Comparison of ENCODE assay signal across 14 cellular contexts in the genomic region with DNA sequence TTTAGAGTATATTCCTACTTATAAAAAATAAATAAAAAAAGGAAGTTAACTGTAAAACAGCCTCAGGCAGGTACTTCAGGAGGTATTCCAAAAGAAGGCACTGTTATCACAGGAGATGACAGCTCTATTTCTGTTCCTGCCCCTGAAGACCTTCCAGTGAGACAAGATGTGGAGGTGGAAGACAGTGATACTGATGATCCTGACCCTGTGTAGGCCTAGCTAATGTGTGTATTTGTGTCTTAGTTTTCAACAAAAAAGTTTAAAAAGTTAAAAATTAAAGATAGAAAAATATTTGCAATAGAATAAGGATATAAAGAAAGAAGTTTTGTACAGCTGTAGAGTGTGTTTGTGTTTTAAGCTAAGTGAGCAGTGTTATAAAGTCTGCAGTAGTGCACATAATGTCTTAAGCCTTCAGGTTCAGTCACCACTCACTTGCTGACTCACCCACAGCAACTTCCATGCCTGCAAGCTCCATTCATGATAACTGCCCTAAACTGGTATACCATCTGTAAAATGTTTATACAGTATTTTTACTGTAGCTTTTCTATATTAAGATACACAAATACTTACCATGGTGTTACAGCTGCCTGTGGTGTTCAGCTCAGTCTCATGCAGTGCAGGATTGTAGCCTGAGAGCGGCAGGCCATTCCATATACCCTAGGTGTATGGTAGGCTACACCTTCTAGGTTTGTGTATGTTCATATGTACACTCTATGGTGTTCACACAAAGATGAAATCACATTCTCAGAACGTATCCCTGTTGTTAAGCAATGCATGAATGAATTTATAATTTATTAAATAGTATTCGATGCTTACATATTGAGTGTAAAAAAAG.
DNase-seq lines count a peak whose midpoint lies in the region; ATAC-seq and TF ChIP-seq lines count a peak whose summit lies in the region.
"Had no signal": no experiment of that assay in that cellular context is flagged by ENCODE, and none has a peak within 500 bp of the region (broad histone marks: within the 10 kb centered on the region; RNA-seq: fewer than 3 reads in every experiment).

No MANE protein-coding gene starts in this region.

- H3K4me1 ChIP-seq in GM23338 (ENCODE audit: insufficient read depth) (peaks cover 13% of the 10 kb centered on the region; the same call in 1 of the 2 replicates), RWPE2 (ENCODE audit: insufficient read depth, poor library complexity, severe bottlenecking) (peaks cover 23% of the 10 kb centered on the region), psoas muscle (peaks cover 29% of the 10 kb centered on the region), vagina (peaks cover 14% of the 10 kb centered on the region)

- no peaks in the 10 kb centered on the region for H3F3A ChIP-seq in GM23338 (replicated peaks; ENCODE audit: low read depth)

- TF ChIP-seq CTCF in GM23338 (conservative IDR thresholded peaks at IDR 0.05; ENCODE audit: low read depth in 2 of 2) (no peak), RWPE2 (IDR thresholded peaks at IDR 0.05; ENCODE audit: poor library complexity, severe bottlenecking) (no peak), psoas muscle (IDR thresholded peaks at IDR 0.05) (no peak), vagina (IDR thresholded peaks at IDR 0.05) (no peak)

- H2AFZ ChIP-seq in GM23338, result no peak overlapping the region

- no peaks in the 10 kb centered on the region for H4K20me1 ChIP-seq in GM23338 (replicated peaks; ENCODE audit: insufficient read depth)

- peak overlapping the region; percentile 28; the same call in 1 of the 2 replicates for H3K27ac Mint-ChIP-seq in GM23338
- H3K27ac Mint-ChIP-seq: effector memory CD8-positive, alpha-beta T cell had no signal

- H3K9me3 Mint-ChIP-seq in GM23338, result no peaks in the 10 kb centered on the region
- H3K9me3 Mint-ChIP-seq: effector memory CD8-positive, alpha-beta T cell had no signal

- H3K4me1 Mint-ChIP-seq in GM23338, result peaks cover 26% of the 10 kb centered on the region

- H3K27me3 ChIP-seq in GM23338 (ENCODE audit: insufficient read depth) (no peaks in the 10 kb centered on the region), RWPE2 (ENCODE audit: insufficient read depth, poor library complexity, severe bottlenecking) (no peaks in the 10 kb centered on the region), psoas muscle (ENCODE audit: insufficient read depth in 3 of 3, low read length in 2 of 3) (no peaks in the 10 kb centered on the region), vagina (no peaks in the 10 kb centered on the region), H7 (ENCODE audit: control insufficient read depth, insufficient read depth, low read length) (no peaks in the 10 kb centered on the region)

- 87 to 90% (median 90%) methylated on average over 3 of the region's 3 CpGs for WGBS in psoas muscle, 3 donors

- H3K4me2 ChIP-seq in GM23338, result no peak overlapping the region

- H3K36me3 Mint-ChIP-seq in GM23338 (ENCODE audit: low read depth), result no peaks in the 10 kb centered on the region; the same call in 2 of the 3 replicates

- no peak for TF ChIP-seq POLR2A in vagina (IDR thresholded peaks at IDR 0.05)

- H3K4me3 ChIP-seq in GM23338, result no peak overlapping the region
- no peak overlapping the region for H3K4me3 ChIP-seq in RWPE2 (ENCODE audit: severe bottlenecking)
- H3K4me3 ChIP-seq in psoas muscle, result no peak overlapping the region
- H3K4me3 ChIP-seq in vagina, result no peak overlapping the region
- no peak overlapping the region for H3K4me3 ChIP-seq in H7 (ENCODE audit: insufficient read depth, low read depth, low read length)

- no peaks in the 10 kb centered on the region for H3K9me2 ChIP-seq in GM23338 (ENCODE audit: insufficient read depth)

- ATAC-seq in GM23338, result no peak
- peak; percentile 91 for ATAC-seq in RWPE2 (ENCODE audit: low read depth)
- peak; percentile 84 for ATAC-seq in esophagus mucosa
- ATAC-seq in psoas muscle, result peak; percentile 57 to 79 (median 68)
- ATAC-seq in HG02938 (IDR thresholded peaks at IDR 0.05; ENCODE audit: unreplicated experiment), result no peak
- ATAC-seq: effector memory CD8-positive, alpha-beta T cell had no signal

- no peak for DNase-seq in GM23338 (ENCODE audit: low spot score)
- no peak for DNase-seq in RWPE2 (ENCODE audit: low spot score)
- no peak for DNase-seq in psoas muscle
- DNase-seq in NCI-H526 (lab: John Stamatoyannopoulos, UW), result no peak
- DNase-seq in vagina (ENCODE audit: extremely low spot score in 2 of 2), result no peak
- DNase-seq in H7, result no peak
- DNase-seq: activated CD4-positive, alpha-beta T cell treated with anti-CD3 and anti-CD28 coated beads for 1 hour; DMS79 treated with DMSO at 0.1 percent for 48 hours; effector memory CD8-positive, alpha-beta T cell; left cardiac atrium; NCI-H1694 treated with DMSO at 0.1 percent for 48 hours; RPMI8226 had no signal

- H3K27ac ChIP-seq in GM23338 (ENCODE audit: low read depth) (no peak overlapping the region), RWPE2 (ENCODE audit: poor library complexity, severe bottlenecking) (no peak overlapping the region), psoas muscle (peak overlapping the region; percentile 70), vagina (no peak overlapping the region)

- H3K36me3 ChIP-seq in GM23338 (ENCODE audit: insufficient read depth), result no peaks in the 10 kb centered on the region
- peaks cover 50% of the 10 kb centered on the region for H3K36me3 ChIP-seq in RWPE2 (ENCODE audit: low read depth)
- H3K36me3 ChIP-seq in psoas muscle (ENCODE audit: insufficient read depth in 1 of 2, low read depth in 1 of 2), result peaks cover 0 to 16% of the 10 kb centered on the region in 2 donors
- H3K36me3 ChIP-seq in vagina, result peaks cover 0 to 6% of the 10 kb centered on the region in 2 donors
- no peaks in the 10 kb centered on the region for H3K36me3 ChIP-seq in H7 (replicated peaks; ENCODE audit: control insufficient read depth, insufficient read depth, low read length)

- H3K4me3 Mint-ChIP-seq in GM23338, result no peak overlapping the region
- H3K4me3 Mint-ChIP-seq: effector memory CD8-positive, alpha-beta T cell had no signal

- H3K27me3 Mint-ChIP-seq in GM23338 (ENCODE audit: insufficient read depth, low read depth, poor library complexity), result peaks cover 1% of the 10 kb centered on the region
- H3K27me3 Mint-ChIP-seq: effector memory CD8-positive, alpha-beta T cell had no signal

- H3K79me2 ChIP-seq in GM23338 (replicated peaks; ENCODE audit: insufficient read depth), result no peaks in the 10 kb centered on the region

- intact Hi-C loops in psoas muscle (cut with DNase I) (loop anchor here in 1 of 2 donors (10.0 kb wide), 1 partner anchor 122 kb away; the partner anchor contains the start of gene ANO6), vagina (cut with DNase I) (no loop called here)

- H3K9me3 ChIP-seq in RWPE2 (ENCODE audit: severe bottlenecking) (no peaks in the 10 kb centered on the region), psoas muscle (no peaks in the 10 kb centered on the region), vagina (no peaks in the 10 kb centered on the region)

Comparison
In these comparisons a context has a peak if more than half of its experiments do, and no peak if none do; other contexts are left out.
1. ATAC-seq: peak in RWPE2 (single experiment), esophagus mucosa (single experiment) and psoas muscle (4 of 4); none in GM23338 (single experiment) and HG02938 (single experiment).